In the genomic region with DNA sequence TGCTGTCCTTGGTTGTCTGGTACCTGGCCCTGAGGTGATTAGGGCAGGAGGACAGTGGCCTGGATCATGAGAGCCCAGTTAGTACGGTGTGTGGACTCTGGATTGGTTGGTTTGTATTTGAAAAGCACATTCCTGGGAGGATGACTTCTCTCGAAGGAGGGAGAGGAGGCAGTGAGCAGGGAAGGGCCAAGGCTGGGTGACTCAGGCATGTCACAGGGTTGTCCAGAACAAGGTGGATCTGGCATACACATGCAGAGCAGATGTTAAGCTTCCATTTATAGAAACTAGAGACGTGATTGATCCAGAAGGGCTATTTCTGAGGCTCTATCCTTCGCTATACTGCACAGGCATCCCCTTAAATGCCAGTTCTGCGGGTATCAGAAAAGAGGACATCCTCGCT, we compare ENCODE assay signal across 23 cellular contexts. TPM values are rescaled to one million over a fixed set of nuclear protein-coding genes. Genes with fewer than 3 reads are reported as not detected.
DNase-seq lines count a peak whose midpoint lies in the region; ATAC-seq and TF ChIP-seq lines count a peak whose summit lies in the region.
"Had no signal": no experiment of that assay in that cellular context is flagged by ENCODE, and none has a peak within 500 bp of the region (broad histone marks: within the 10 kb centered on the region; RNA-seq: fewer than 3 reads in every experiment).

No MANE protein-coding gene starts in this region.

- no peaks in the 10 kb centered on the region for H3K4me1 ChIP-seq in SK-N-SH (ENCODE audit: control insufficient read depth in 1 of 2, insufficient read depth in 2 of 2, low read depth in 1 of 2, low read length in 1 of 2)
- H3K4me1 ChIP-seq in body of pancreas = no peaks in the 10 kb centered on the region
- H3K4me1 ChIP-seq: gastrocnemius medialis, uterus had no signal

- H4K20me1 ChIP-seq in SK-N-SH (ENCODE audit: insufficient read depth) = no peaks in the 10 kb centered on the region

- H3F3A ChIP-seq in SK-N-SH (replicated peaks; ENCODE audit: insufficient read depth) = no peaks in the 10 kb centered on the region

- no peak for TF ChIP-seq RAD21 in SK-N-SH (IDR thresholded peaks at IDR 0.05; ENCODE audit: low read length)

- DNase-seq in A172 (ENCODE audit: low spot score) = peak; percentile 40
- DNase-seq in GM04503 (ENCODE audit: low read depth) = peak; percentile 55
- DNase-seq in SK-N-SH = no peak
- DNase-seq in fibroblast of mammary gland (ENCODE audit: low read depth) = peak; percentile 88
- DNase-seq in body of pancreas = no peak
- DNase-seq in left colon = no peak
- no peak for DNase-seq in substantia nigra (lab: John Stamatoyannopoulos, UW)
- DNase-seq in posterior vena cava (ENCODE audit: low spot score) = no peak
- DNase-seq: activated CD4-positive, alpha-beta memory T cell treated with anti-CD3 and anti-CD28 coated beads for 36 hours; activated T-cell treated with anti-CD3 and anti-CD28 coated beads, Interleukin-2, amount 50 U/mL, for 24 hours; effector memory CD4-positive, alpha-beta T cell; gastrocnemius medialis; GDM1; MV-4-11; natural killer cell; NCI-H2081; NCI-H526 treated with DMSO at 0.1 percent for 48 hours; OCI-M1; stimulated activated CD4-positive, alpha-beta T cell treated with anti-CD3 and anti-CD28 coated beads, Interleukin-15, amount 100 ng/mL, for 24 hours; stimulated activated naive CD8-positive, alpha-beta T cell treated with anti-CD3 and anti-CD28 coated beads, Interleukin-15, amount 100 ng/mL, for 72 hours; uterus had no signal

- 21% methylated on average over 4 of the region's 6 CpGs for WGBS in SK-N-SH (ENCODE audit: low lambda C conversion rate)
- WGBS in body of pancreas, 2 donors = 54 to 58% methylated on average over 6 of the region's 6 CpGs

- POLR2A ChIA-PET in SK-N-SH (lab: Yijun Ruan, JAX) = no interaction called here

- no peaks in the 10 kb centered on the region for H3K9me2 ChIP-seq in SK-N-SH

- H3K27me3 ChIP-seq in SK-N-SH (ENCODE audit: insufficient read depth) = no peaks in the 10 kb centered on the region; the same call in 1 of the 2 replicates
- H3K27me3 ChIP-seq in body of pancreas = no peaks in the 10 kb centered on the region
- H3K27me3 ChIP-seq: gastrocnemius medialis, uterus had no signal

- no peak overlapping the region for H3K9ac ChIP-seq in SK-N-SH

- no peak for TF ChIP-seq POLR2A in body of pancreas (IDR thresholded peaks at IDR 0.05)

- TF ChIP-seq CTCF in SK-N-SH (IDR thresholded peaks at IDR 0.05) (no peak), fibroblast of mammary gland (conservative IDR thresholded peaks at IDR 0.05; ENCODE audit: control insufficient read depth, insufficient read depth, low read depth, low read length) (no peak), body of pancreas (IDR thresholded peaks at IDR 0.05) (no peak)

- H3K36me3 ChIP-seq in SK-N-SH (replicated peaks in 1 of 2; ENCODE audit: control insufficient read depth in 1 of 2, insufficient read depth in 2 of 2, low read length in 1 of 2) (no peaks in the 10 kb centered on the region), body of pancreas (replicated peaks in 1 of 2; ENCODE audit: insufficient read depth in 1 of 2, low read depth in 2 of 2) (no peaks in the 10 kb centered on the region)
- H3K36me3 ChIP-seq: gastrocnemius medialis, uterus had no signal

- no peaks in the 10 kb centered on the region for H3K79me2 ChIP-seq in SK-N-SH (ENCODE audit: insufficient read depth)

- no peak overlapping the region for H3K27ac ChIP-seq in SK-N-SH (ENCODE audit: low read depth in 2 of 2, low read length in 1 of 2)
- no peak overlapping the region for H3K27ac ChIP-seq in body of pancreas
- H3K27ac ChIP-seq in substantia nigra (ENCODE audit: low read depth, low read length, poor library complexity, severe bottlenecking) = no peak overlapping the region
- H3K27ac ChIP-seq: gastrocnemius medialis, uterus had no signal

- CTCF ChIA-PET in SK-N-SH (lab: Yijun Ruan, JAX) = no interaction called here

- intact Hi-C loops in body of pancreas (cut with DNase I) (no loop called here), left colon (cut with DNase I, micrococcal nuclease) (no loop called here), posterior vena cava (cut with DNase I) (no loop called here)

- H2AFZ ChIP-seq in SK-N-SH (ENCODE audit: low read depth) = no peak overlapping the region

- H3K4me2 ChIP-seq in SK-N-SH = no peak overlapping the region

- H3K9me3 ChIP-seq in SK-N-SH (no peaks in the 10 kb centered on the region), body of pancreas (no peaks in the 10 kb centered on the region)
- H3K9me3 ChIP-seq: gastrocnemius medialis, uterus had no signal

- H3K4me3 ChIP-seq in SK-N-SH (ENCODE audit: low read depth in 2 of 2, low read length in 1 of 2) = no peak overlapping the region
- H3K4me3 ChIP-seq in fibroblast of mammary gland (ENCODE audit: control insufficient read depth, low read depth, low read length) = no peak overlapping the region
- H3K4me3 ChIP-seq in body of pancreas = no peak overlapping the region
- H3K4me3 ChIP-seq: gastrocnemius medialis, uterus had no signal

- no peak for TF ChIP-seq EP300 in SK-N-SH (IDR thresholded peaks at IDR 0.05; ENCODE audit: borderline replicate concordance in 1 of 2, low read depth in 1 of 2, low read length in 1 of 2)

- ATAC-seq in body of pancreas = no peak
- no peak for ATAC-seq in left colon
- ATAC-seq: natural killer cell; stimulated activated naive CD8-positive, alpha-beta T cell treated with anti-CD3 and anti-CD28 coated beads, Interleukin-15, amount 100 ng/mL, for 72 hours had no signal

TF ChIP-seq in SK-N-SH, 30 proteins besides CTCF, POLR2A, EP300 and RAD21:
- TF ChIP-seq USF2 (IDR thresholded peaks at IDR 0.05; ENCODE audit: borderline replicate concordance, low read depth, low read length) (no peak), FOXJ3 (CRISPR knock-in tag; IDR thresholded peaks at IDR 0.05) (no peak), MAX (IDR thresholded peaks at IDR 0.05; ENCODE audit: low read depth) (peak; percentile 80; the same call in 1 of the 2 replicates), TCF12 (IDR thresholded peaks at IDR 0.05) (peak; percentile 69)

RNA-seq across cellular contexts. Expression of gene FAM240A, which starts 34.4 kb away (rescaled TPM):
- not detected in 2 replicates for total RNA-seq in A172 (2014; rRNA removed; shearing (Covaris generic))
- polyA plus RNA-seq in SK-N-SH (2012; rRNA removed) = not detected in 2 replicates
- not detected in 2 replicates for polyA plus RNA-seq in SK-N-SH (2012; cell fraction: cytosol; rRNA removed)
- not detected in 2 replicates for polyA plus RNA-seq in SK-N-SH (2012; cell fraction: nucleus; rRNA removed)
- not detected for total RNA-seq in body of pancreas
- not detected for total RNA-seq in left colon
- under 1 TPM in 1 of 2 donors, not detected in 1; 0.28 TPM for total RNA-seq in posterior vena cava
- total RNA-seq: activated CD4-positive, alpha-beta memory T cell treated with anti-CD3 and anti-CD28 coated beads for 36 hours; lung microvascular endothelial cell; natural killer cell; uterus had no signal
- polyA plus RNA-seq: IgD-negative memory B cell had no signal

RNA-seq across cellular contexts. Expression of gene ALS2CL, which starts 46.8 kb away (rescaled TPM):
- total RNA-seq in A172 (2014; rRNA removed; shearing (Covaris generic)) = 5.4 and 5.6 TPM in 2 replicates
- polyA plus RNA-seq in SK-N-SH (2012; rRNA removed) = 0.18 and 0.58 TPM in 2 replicates
- 0.03 and 0.10 TPM in 2 replicates for polyA plus RNA-seq in SK-N-SH (2012; cell fraction: cytosol; rRNA removed)
- polyA plus RNA-seq in SK-N-SH (2012; cell fraction: nucleus; rRNA removed) = 1.2 and 1.5 TPM in 2 replicates
- total RNA-seq in body of pancreas (10 to 100 TPM; 30.3 to 48.5 TPM), left colon (10 to 100 TPM; 39.2 to 58.9 TPM), posterior vena cava (10 to 100 TPM; 12.1 to 12.5 TPM)

RNA-seq across cellular contexts. Expression of gene TMIE, which starts 54.5 kb away (rescaled TPM):
- total RNA-seq in A172 (2014; rRNA removed; shearing (Covaris generic)) = 0.12 TPM in 1 of 2 replicates, not detected in the other
- 0.03 and 0.10 TPM in 2 replicates for polyA plus RNA-seq in SK-N-SH (2012; rRNA removed)
- 0.05 TPM in 2 replicates for polyA plus RNA-seq in SK-N-SH (2012; cell fraction: cytosol; rRNA removed)
- 0.04 and 0.06 TPM in 2 replicates for polyA plus RNA-seq in SK-N-SH (2012; cell fraction: nucleus; rRNA removed)
- total RNA-seq in body of pancreas (not detected), left colon (under 1 TPM in 1 of 2 donors, not detected in 1; 0.17 TPM), posterior vena cava (1 to 10 TPM; 1.4 TPM)
- total RNA-seq: natural killer cell had no signal
- polyA plus RNA-seq: IgD-negative memory B cell had no signal

Comparison
In these comparisons a context has a peak if more than half of its experiments do, and no peak if none do; other contexts are left out.
1. DNase-seq: peak in A172 (single experiment), GM04503 (single experiment) and fibroblast of mammary gland (single experiment); none in SK-N-SH (single experiment), body of pancreas (0 of 4), left colon (0 of 2), substantia nigra (0 of 49) and posterior vena cava (single experiment).